ENCODE assay signal across 24 cellular contexts in genomic region chr14:60304509-60304908, GRCh38. TPM values are rescaled to one million over a fixed set of nuclear protein-coding genes. Genes with fewer than 3 reads are reported as not detected.
DNase-seq lines count a peak whose midpoint lies in the region; ATAC-seq and TF ChIP-seq lines count a peak whose summit lies in the region.
"Had no signal": no experiment of that assay in that cellular context is flagged by ENCODE, and none has a peak within 500 bp of the region (broad histone marks: within the 10 kb centered on the region; RNA-seq: fewer than 3 reads in every experiment).

No MANE protein-coding gene starts in this region.

- H3K4me1 Mint-ChIP-seq in activated naive CD8-positive, alpha-beta T cell treated with anti-CD3 and anti-CD28 coated beads, Interleukin-2, amount 50 U/mL, for 24 hours = no peaks in the 10 kb centered on the region
- peaks cover 2% of the 10 kb centered on the region for H3K4me1 Mint-ChIP-seq in activated naive CD8-positive, alpha-beta T cell treated with anti-CD3 and anti-CD28 coated beads for 36 hours

- no peak overlapping the region for H3K4me3 Mint-ChIP-seq in activated naive CD8-positive, alpha-beta T cell treated with anti-CD3 and anti-CD28 coated beads, Interleukin-2, amount 50 U/mL, for 24 hours
- H3K4me3 Mint-ChIP-seq in activated naive CD8-positive, alpha-beta T cell treated with anti-CD3 and anti-CD28 coated beads for 36 hours = no peak overlapping the region
- H3K4me3 Mint-ChIP-seq: CD4-positive, alpha-beta T cell; naive thymus-derived CD4-positive, alpha-beta T cell had no signal

- 27% methylated on average over 7 of the region's 7 CpGs for WGBS in liver

- no peak for DNase-seq in activated naive CD8-positive, alpha-beta T cell treated with anti-CD3 and anti-CD28 coated beads, Interleukin-2, amount 50 U/mL, for 24 hours
- DNase-seq in activated naive CD8-positive, alpha-beta T cell treated with anti-CD3 and anti-CD28 coated beads for 36 hours = no peak
- DNase-seq in left cardiac atrium (no peak), RWPE1 (ENCODE audit: low spot score) (no peak), NCI-H2196 treated with DMSO at 0.1 percent for 48 hours (lab: John Stamatoyannopoulos, UW; ENCODE audit: unreplicated experiment) (no peak)
- DNase-seq: activated naive CD4-positive, alpha-beta T cell treated with Interleukin-2 at 50 U/mL for 16 hours; adrenal gland; CD4-positive, alpha-beta T cell; EL; foreskin melanocyte; Karpas-422; naive thymus-derived CD4-positive, alpha-beta T cell; NCI-H2029; NCI-H2227 treated with DMSO at 0.1 percent for 48 hours; NCI-H526; PC-9; SHP77; stimulated activated naive CD8-positive, alpha-beta T cell treated with anti-CD3 and anti-CD28 coated beads, Interleukin-15, Interleukin-2, amounts not matched to agents 100 U/mL and 50 U/mL, for 24 hours; T-helper 2 cell had no signal

- H3K36me3 ChIP-seq in liver (ENCODE audit: control insufficient read depth in 4 of 4, insufficient read depth in 3 of 4, low read depth in 1 of 4, low read length in 3 of 4) = no peaks in the 10 kb centered on the region
- H3K36me3 ChIP-seq: adrenal gland had no signal

- H3K36me3 Mint-ChIP-seq in activated naive CD8-positive, alpha-beta T cell treated with anti-CD3 and anti-CD28 coated beads, Interleukin-2, amount 50 U/mL, for 24 hours (ENCODE audit: low read depth) = peaks cover 4% of the 10 kb centered on the region
- H3K36me3 Mint-ChIP-seq in activated naive CD8-positive, alpha-beta T cell treated with anti-CD3 and anti-CD28 coated beads for 36 hours = peaks cover 2% of the 10 kb centered on the region

- peak overlapping the region; percentile 56 to 72 for H3K27ac ChIP-seq in liver (ENCODE audit: low read depth in 1 of 2, low read length in 2 of 2)
- no peak overlapping the region for H3K27ac ChIP-seq in RWPE1
- H3K27ac ChIP-seq: A549, adrenal gland, PC-9 had no signal

- no peak for ATAC-seq in activated naive CD8-positive, alpha-beta T cell treated with anti-CD3 and anti-CD28 coated beads, Interleukin-2, amount 50 U/mL, for 24 hours
- ATAC-seq in left cardiac atrium = peak; percentile 57 to 68
- ATAC-seq in GM21381 (IDR thresholded peaks at IDR 0.05; ENCODE audit: unreplicated experiment) = no peak
- ATAC-seq in HG02981 (IDR thresholded peaks at IDR 0.05; ENCODE audit: unreplicated experiment) = no peak
- ATAC-seq: A549; naive thymus-derived CD4-positive, alpha-beta T cell; stimulated activated naive CD8-positive, alpha-beta T cell treated with anti-CD3 and anti-CD28 coated beads, Interleukin-15, Interleukin-2, amounts not matched to agents 100 U/mL and 50 U/mL, for 24 hours had no signal

- H3K27me3 ChIP-seq in liver (ENCODE audit: control insufficient read depth in 4 of 4, insufficient read depth in 4 of 4, low read length in 3 of 4) = no peaks in the 10 kb centered on the region
- H3K27me3 ChIP-seq: adrenal gland had no signal

- TF ChIP-seq CTCF in liver (IDR thresholded peaks at IDR 0.05; ENCODE audit: low read depth, low read length, missing input control) (peak; percentile 1), RWPE1 (conservative IDR thresholded peaks at IDR 0.05; ENCODE audit: low read depth) (no peak)

- intact Hi-C loops in left cardiac atrium (cut with DNase I) = no loop called here

- H3K27me3 Mint-ChIP-seq in activated naive CD8-positive, alpha-beta T cell treated with anti-CD3 and anti-CD28 coated beads, Interleukin-2, amount 50 U/mL, for 24 hours = no peaks in the 10 kb centered on the region
- no peaks in the 10 kb centered on the region for H3K27me3 Mint-ChIP-seq in activated naive CD8-positive, alpha-beta T cell treated with anti-CD3 and anti-CD28 coated beads for 36 hours
- H3K27me3 Mint-ChIP-seq: CD4-positive, alpha-beta T cell; naive thymus-derived CD4-positive, alpha-beta T cell had no signal

- POLR2A ChIA-PET in RWPE1 (lab: Yijun Ruan, JAX; ENCODE audit: low non-redundant PET) = no interaction called here

- CTCF ChIA-PET in RWPE1 (lab: Yijun Ruan, JAX) = no interaction called here

- peak; percentile 44 to 62 for TF ChIP-seq RAD21 in liver (IDR thresholded peaks at IDR 0.05)

- H3K9me3 Mint-ChIP-seq in activated naive CD8-positive, alpha-beta T cell treated with anti-CD3 and anti-CD28 coated beads, Interleukin-2, amount 50 U/mL, for 24 hours = no peaks in the 10 kb centered on the region
- peaks cover 9% of the 10 kb centered on the region for H3K9me3 Mint-ChIP-seq in activated naive CD8-positive, alpha-beta T cell treated with anti-CD3 and anti-CD28 coated beads for 36 hours

- H3K4me1 ChIP-seq in liver (ENCODE audit: control insufficient read depth in 4 of 4, insufficient read depth in 4 of 4, low read length in 3 of 4) = peaks cover 6 to 29% (median 20%) of the 10 kb centered on the region in 4 donors
- H3K4me1 ChIP-seq: A549, adrenal gland had no signal

- no peaks in the 10 kb centered on the region for H3K9me3 ChIP-seq in liver (ENCODE audit: control insufficient read depth in 4 of 4, low read length in 3 of 4)
- H3K9me3 ChIP-seq: A549, adrenal gland had no signal

- H3K27ac Mint-ChIP-seq in activated naive CD8-positive, alpha-beta T cell treated with anti-CD3 and anti-CD28 coated beads, Interleukin-2, amount 50 U/mL, for 24 hours = peak overlapping the region; percentile 22
- no peak overlapping the region for H3K27ac Mint-ChIP-seq in activated naive CD8-positive, alpha-beta T cell treated with anti-CD3 and anti-CD28 coated beads for 36 hours
- H3K27ac Mint-ChIP-seq: CD4-positive, alpha-beta T cell; naive thymus-derived CD4-positive, alpha-beta T cell had no signal

- H3K4me3 ChIP-seq in liver (ENCODE audit: low read depth in 1 of 3, low read length in 3 of 3) = no peak overlapping the region
- H3K4me3 ChIP-seq: A549, adrenal gland, PC-9, smooth muscle cell had no signal

- H3K9ac ChIP-seq in liver (ENCODE audit: low read depth in 1 of 2, low read length in 2 of 2) = peak overlapping the region in 1 of 2 donors; percentile 59

TF ChIP-seq in liver, 16 proteins besides CTCF, POLR2A, EP300 and RAD21 (continues in another document):
- TF ChIP-seq GABPA (IDR thresholded peaks at IDR 0.05 in 1 of 2, conservative IDR thresholded peaks at IDR 0.05 in 1 of 2) = no peak
- peak; percentile 45 for TF ChIP-seq YY1 (IDR thresholded peaks at IDR 0.05)
- TF ChIP-seq RXRA (IDR thresholded peaks at IDR 0.05) = peak; percentile 73 to 84
- TF ChIP-seq TAF1 (conservative IDR thresholded peaks at IDR 0.05) = peak; percentile 42
- TF ChIP-seq, protein P1, sequence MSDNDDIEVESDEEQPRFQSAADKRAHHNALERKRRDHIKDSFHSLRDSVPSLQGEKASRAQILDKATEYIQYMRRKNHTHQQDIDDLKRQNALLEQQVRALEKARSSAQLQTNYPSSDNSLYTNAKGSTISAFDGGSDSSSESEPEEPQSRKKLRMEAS (IDR thresholded peaks at IDR 0.05) = peak; percentile 45
- no peak for TF ChIP-seq FOXA1 (IDR thresholded peaks at IDR 0.05)
- TF ChIP-seq HNF4A (conservative IDR thresholded peaks at IDR 0.05) = peak; percentile 56 to 70
- peak; percentile 41 for TF ChIP-seq ZBTB33 (IDR thresholded peaks at IDR 0.05)
- no peak for TF ChIP-seq EGR1 (IDR thresholded peaks at IDR 0.05; ENCODE audit: low read depth in 2 of 2)
- peak; percentile 20 to 72 for TF ChIP-seq JUND (IDR thresholded peaks at IDR 0.05)
- TF ChIP-seq NR2F2 (IDR thresholded peaks at IDR 0.05) = no peak
- TF ChIP-seq FOXA2 (IDR thresholded peaks at IDR 0.05) = peak; percentile 52
- TF ChIP-seq ATF3 (IDR thresholded peaks at IDR 0.05) = no peak
- TF ChIP-seq SP1 (IDR thresholded peaks at IDR 0.05) = peak; percentile 71

RNA-seq across cellular contexts. Expression of gene PPM1A, which starts 55.5 kb away (rescaled TPM):
- 10 to 100 TPM; 40.5 to 47.2 TPM for total RNA-seq in activated naive CD8-positive, alpha-beta T cell treated with anti-CD3 and anti-CD28 coated beads for 36 hours
- total RNA-seq in left cardiac atrium (10 to 100 TPM; 73.2 to 76.0 TPM), liver (10 to 100 TPM; 33.2 to 43.2 TPM)
- 10 to 100 TPM; 23.0 to 25.8 TPM for polyA plus RNA-seq in liver

Comparison
In these comparisons a context has a peak if more than half of its experiments do, and no peak if none do; other contexts are left out.
1. ATAC-seq: peak in left cardiac atrium (2 of 2); none in activated naive CD8-positive, alpha-beta T cell treated with anti-CD3 and anti-CD28 coated beads, Interleukin-2, amount 50 U/mL, for 24 hours (single experiment), GM21381 (single experiment) and HG02981 (single experiment).